9 cellular contexts compared by ENCODE assay signal in genomic region chr2:106108351-106108750, GRCh38.
DNase-seq lines count a peak whose midpoint lies in the region; ATAC-seq and TF ChIP-seq lines count a peak whose summit lies in the region.
"Had no signal": no experiment of that assay in that cellular context is flagged by ENCODE, and none has a peak within 500 bp of the region (broad histone marks: within the 10 kb centered on the region; RNA-seq: fewer than 3 reads in every experiment).

No MANE protein-coding gene starts in this region.

- no peaks in the 10 kb centered on the region for H3K27me3 ChIP-seq in Panc1 (ENCODE audit: control insufficient read depth, insufficient read depth, low read length)

- H3K4me3 ChIP-seq in Panc1 (ENCODE audit: low read depth in 2 of 2, low read length in 2 of 2): no peak overlapping the region

- ATAC-seq in Panc1 (no peak), GM18519 (IDR thresholded peaks at IDR 0.05; ENCODE audit: low FRiP score, unreplicated experiment) (no peak), GM19328 (IDR thresholded peaks at IDR 0.05; ENCODE audit: unreplicated experiment) (no peak)

- H3K4me3 Mint-ChIP-seq in osteocyte (ENCODE audit: unreplicated experiment): no peak overlapping the region

- no peaks in the 10 kb centered on the region for H3K36me3 ChIP-seq in Panc1 (ENCODE audit: control insufficient read depth, insufficient read depth, low read length)

- TF ChIP-seq CTCF in Panc1 (IDR thresholded peaks at IDR 0.05) (no peak), osteocyte (IDR thresholded peaks at IDR 0.05) (peak; percentile 63)

- H3K4me1 Mint-ChIP-seq in osteocyte (ENCODE audit: unreplicated experiment): no peaks in the 10 kb centered on the region

- intact Hi-C loops in Panc1 (cut with micrococcal nuclease; ENCODE audit: unreplicated experiment): no loop called here

- H3K27ac Mint-ChIP-seq in osteocyte (ENCODE audit: unreplicated experiment): no peak overlapping the region

- DNase-seq in NCI-H1694 treated with DMSO at 0.1 percent for 48 hours (lab: John Stamatoyannopoulos, UW): peak; percentile 9
- no peak for DNase-seq in NCI-H1694 (lab: John Stamatoyannopoulos, UW)
- peak; percentile 10 for DNase-seq in Panc1 (ENCODE audit: low read depth, low spot score)
- DNase-seq in fibroblast of peridontal ligament (ENCODE audit: extremely low read depth): peak; percentile 59
- peak; percentile 77 for DNase-seq in osteocyte (ENCODE audit: extremely low spot score, unreplicated experiment)
- DNase-seq in activated T-cell treated with anti-CD3 and anti-CD28 coated beads for 4 hours: no peak
- DNase-seq: NCI-H69 had no signal

- in situ Hi-C loops in Panc1 (cut with HindIII; ENCODE audit: low pct_unique_long_range_greater_than_20kb, low sequenced_read_pairs): no loop called here

- POLR2A ChIA-PET in Panc1 (lab: Charles Lee): no interaction called here

- peaks cover 8% of the 10 kb centered on the region for H3K36me3 Mint-ChIP-seq in osteocyte (ENCODE audit: unreplicated experiment)

- H3K27ac ChIP-seq in Panc1 (ENCODE audit: low read length): no peak overlapping the region

- no peaks in the 10 kb centered on the region for H3K9me3 Mint-ChIP-seq in osteocyte (ENCODE audit: unreplicated experiment)

- no TSS peak for BruUV-seq in Panc1 (replicated peaks; lab: Mats Ljungman, UMichigan)

- no peaks in the 10 kb centered on the region for H3K27me3 Mint-ChIP-seq in osteocyte (ENCODE audit: unreplicated experiment)

- H3K4me1 ChIP-seq in Panc1 (ENCODE audit: control insufficient read depth, insufficient read depth, low read length): no peaks in the 10 kb centered on the region

- H3K9me3 ChIP-seq in Panc1 (ENCODE audit: control insufficient read depth, insufficient read depth, low read depth, low read length): no peaks in the 10 kb centered on the region

- CTCF ChIA-PET in Panc1 (lab: Charles Lee): no interaction called here

Comparison
In these comparisons a context has a peak if more than half of its experiments do, and no peak if none do; other contexts are left out.
1. DNase-seq: peak in NCI-H1694 treated with DMSO at 0.1 percent for 48 hours (single experiment), Panc1 (single experiment), fibroblast of peridontal ligament (single experiment) and osteocyte (single experiment); none in NCI-H1694 (single experiment) and activated T-cell treated with anti-CD3 and anti-CD28 coated beads for 4 hours (single experiment).